In genomic region chr11:19164881-19165280, GRCh38 we compare ENCODE assay signal across 1 cellular context.
TF ChIP-seq lines count a peak whose summit lies in the region.

No MANE protein-coding gene starts in this region.

TF ChIP-seq in SK-N-SH treated with all-trans-retinoic acid at 6 μM for 48 hours, 23 proteins besides CTCF, POLR2A, EP300 and RAD21 (continued from another document):
- TF ChIP-seq, protein P1, sequence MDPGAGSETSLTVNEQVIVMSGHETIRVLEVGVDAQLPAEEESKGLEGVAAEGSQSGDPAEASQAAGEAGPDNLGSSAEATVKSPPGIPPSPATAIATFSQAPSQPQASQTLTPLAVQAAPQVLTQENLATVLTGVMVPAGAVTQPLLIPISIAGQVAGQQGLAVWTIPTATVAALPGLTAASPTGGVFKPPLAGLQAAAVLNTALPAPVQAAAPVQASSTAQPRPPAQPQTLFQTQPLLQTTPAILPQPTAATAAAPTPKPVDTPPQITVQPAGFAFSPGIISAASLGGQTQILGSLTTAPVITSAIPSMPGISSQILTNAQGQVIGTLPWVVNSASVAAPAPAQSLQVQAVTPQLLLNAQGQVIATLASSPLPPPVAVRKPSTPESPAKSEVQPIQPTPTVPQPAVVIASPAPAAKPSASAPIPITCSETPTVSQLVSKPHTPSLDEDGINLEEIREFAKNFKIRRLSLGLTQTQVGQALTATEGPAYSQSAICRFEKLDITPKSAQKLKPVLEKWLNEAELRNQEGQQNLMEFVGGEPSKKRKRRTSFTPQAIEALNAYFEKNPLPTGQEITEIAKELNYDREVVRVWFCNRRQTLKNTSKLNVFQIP (CRISPR knock-in tag; IDR thresholded peaks at IDR 0.05; ENCODE audit: borderline replicate concordance, low read depth), result no peak
- TF ChIP-seq PPARA (CRISPR knock-in tag; IDR thresholded peaks at IDR 0.05; ENCODE audit: borderline replicate concordance), result no peak
